ENCODE assay signal across 8 cellular contexts in the genomic region with DNA sequence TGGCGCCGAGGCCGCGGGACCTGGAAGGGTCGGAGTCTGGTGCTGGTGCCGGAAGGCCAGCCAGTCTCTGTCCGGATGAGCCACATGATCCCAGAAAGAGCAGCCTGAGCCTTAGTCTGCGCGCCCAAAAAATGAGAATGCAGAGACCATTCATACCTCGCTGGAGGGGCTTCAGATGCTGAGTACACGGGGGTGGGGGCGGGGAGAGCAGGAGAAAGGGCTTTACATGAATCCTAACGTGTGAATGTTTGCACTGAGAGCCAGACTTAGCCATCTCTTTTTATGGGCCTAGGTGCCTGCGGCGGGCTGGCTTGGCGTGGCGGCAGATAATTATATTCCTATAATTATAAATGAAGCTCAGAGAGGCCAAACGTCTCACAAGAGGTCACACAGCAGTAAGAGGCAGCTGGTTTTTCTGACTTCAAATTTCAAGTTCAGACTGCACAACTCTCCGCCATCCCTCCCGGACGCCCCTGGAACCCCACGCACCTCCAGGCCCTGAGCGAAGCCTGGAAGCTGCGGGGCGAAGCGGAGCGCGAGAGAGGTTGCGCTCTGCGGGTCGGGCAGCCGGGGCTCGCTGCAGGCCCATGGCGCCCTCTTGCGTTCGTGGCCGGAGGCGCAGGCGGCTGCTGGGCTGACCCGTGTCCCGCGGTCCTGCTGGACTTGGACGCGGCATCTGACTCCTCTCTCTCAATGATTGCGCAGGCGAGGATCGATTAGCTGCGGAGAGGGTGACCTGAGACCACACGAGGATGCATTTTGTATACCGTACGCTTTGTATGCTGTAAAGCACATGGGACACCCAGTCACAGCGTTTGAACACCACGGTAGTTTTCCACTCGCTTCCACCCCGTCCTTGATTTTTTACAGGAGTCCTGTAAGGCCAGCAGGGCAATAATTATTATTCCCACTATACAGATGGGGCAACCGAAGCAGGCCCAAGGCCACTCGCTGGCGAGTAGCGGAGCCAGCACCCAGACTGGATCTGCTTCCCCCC.
DNase-seq lines count a peak whose midpoint lies in the region; ATAC-seq, FAIRE-seq and TF ChIP-seq lines count a peak whose summit lies in the region.

No MANE protein-coding gene starts in this region.

- H3K4me1 Mint-ChIP-seq in IgD-negative memory B cell (peaks cover 0 to 6% (median 4%) of the 10 kb centered on the region in 3 donors), progenitor cell of endocrine pancreas (ENCODE audit: low read depth) (peaks cover 6% of the 10 kb centered on the region)

- H3K9me3 Mint-ChIP-seq in IgD-negative memory B cell (no peaks in the 10 kb centered on the region), progenitor cell of endocrine pancreas (ENCODE audit: low read depth) (no peaks in the 10 kb centered on the region)

- no peak for FAIRE-seq in A549 (lab: Jason Lieb, UNC)

- WGBS in A549 (ENCODE audit: missing lambda C conversion rate): 9% methylated on average over 21 of the region's 59 CpGs

- peak; percentile 77 to 93 for TF ChIP-seq RAD21 in A549 (conservative IDR thresholded peaks at IDR 0.05 in 1 of 2, IDR thresholded peaks at IDR 0.05 in 1 of 2)

- H3K9me3 ChIP-seq in A549 (no peaks in the 10 kb centered on the region), vagina (no peaks in the 10 kb centered on the region)

- H3K27ac ChIP-seq in A549 (peak overlapping the region; percentile 69 to 87), vagina (no peak overlapping the region)

- H3K27me3 Mint-ChIP-seq in IgD-negative memory B cell: peaks cover 48% of the 10 kb centered on the region
- peaks cover 88% of the 10 kb centered on the region for H3K27me3 Mint-ChIP-seq in progenitor cell of endocrine pancreas

- H3K36me3 Mint-ChIP-seq in IgD-negative memory B cell: no peaks in the 10 kb centered on the region
- H3K36me3 Mint-ChIP-seq in progenitor cell of endocrine pancreas (ENCODE audit: insufficient read depth): no peaks in the 10 kb centered on the region

- POLR2A ChIA-PET in A549 (lab: Yijun Ruan, JAX): interaction anchor here (1.3 to 1.8 kb wide), 2 partner anchors 273 kb away, joined by 7 to 13 read pairs; partner anchors contain the start of gene FOXD2

- peak overlapping the region; percentile 93 for H3K4me2 ChIP-seq in A549

- intact Hi-C loops in left ventricle myocardium superior (cut with micrococcal nuclease) (no loop called here), vagina (cut with DNase I) (loop anchor here (1.0 kb wide), 1 partner anchor 273 kb away; no protein-coding TSS in a partner anchor)

- peaks cover 11% of the 10 kb centered on the region for H3K27me3 ChIP-seq in vagina

- H3K4me3 Mint-ChIP-seq in IgD-negative memory B cell: peak overlapping the region in 3 of 4 donors; percentile 4 to 68 (median 57)
- H3K4me3 Mint-ChIP-seq in progenitor cell of endocrine pancreas (ENCODE audit: low read depth): no peak overlapping the region

- ATAC-seq in A549 (peak; percentile 81 to 90), GM18498 (IDR thresholded peaks at IDR 0.05; ENCODE audit: unreplicated experiment) (peak; percentile 62), left ventricle myocardium superior (peak; percentile 95)

- H3K4me3 ChIP-seq in A549 (peak overlapping the region; percentile 51), vagina (peak overlapping the region; percentile 32 to 49)

- H3K36me3 ChIP-seq in vagina: no peaks in the 10 kb centered on the region

- TF ChIP-seq POLR2A in A549 (IDR thresholded peaks at IDR 0.05; ENCODE audit: low read length) (no peak), vagina (IDR thresholded peaks at IDR 0.05) (no peak)

- DNase-seq in A549 (ENCODE audit: low read depth in 1 of 2, low spot score in 1 of 2) (peak; percentile 49 to 84), T-helper 1 cell (peak; percentile 27 to 52 (median 46)), amniotic stem cell (lab: John Stamatoyannopoulos, UW) (peak; percentile 5), left ventricle myocardium superior (peak; percentile 90), progenitor cell of endocrine pancreas (ENCODE audit: low spot score, unreplicated experiment) (peak; percentile 90), vagina (ENCODE audit: extremely low spot score in 2 of 2) (no peak)

- no peak for TF ChIP-seq EP300 in A549 (IDR thresholded peaks at IDR 0.05)

- TF ChIP-seq CTCF in A549 (IDR thresholded peaks at IDR 0.05) (peak; percentile 86), progenitor cell of endocrine pancreas (IDR thresholded peaks at IDR 0.05; ENCODE audit: unreplicated experiment) (peak; percentile 100), vagina (IDR thresholded peaks at IDR 0.05) (peak; percentile 80 to 99 (median 93))

- H3K4me1 ChIP-seq in A549 (peaks cover 12% of the 10 kb centered on the region; the same call in 2 of the 3 replicates), vagina (peaks cover 28% of the 10 kb centered on the region)

- H3K27ac Mint-ChIP-seq in IgD-negative memory B cell (peak overlapping the region in 1 of 3 donors; percentile 23), progenitor cell of endocrine pancreas (no peak overlapping the region)

- CTCF ChIA-PET in A549 (lab: Yijun Ruan, JAX): interaction anchor here (0.5 to 13.2 kb wide), 59 partner anchors 9 to 531 kb away, joined by 3 to 296 read pairs (median 4); partner anchors contain the start of gene FOXD2

TF ChIP-seq in A549, 52 proteins besides CTCF, POLR2A, EP300 and RAD21 (continues in another document):
- TF ChIP-seq NR3C1 (IDR thresholded peaks at IDR 0.05) (no peak), JUN (IDR thresholded peaks at IDR 0.05) (peak in 1 of 2 experiments; percentile 38; a peak in 2 of 5 replicates), NFE2L2 (conservative IDR thresholded peaks at IDR 0.05; ENCODE audit: low read length) (no peak), MAFK (IDR thresholded peaks at IDR 0.05; ENCODE audit: partially characterized antibody) (no peak), MYC (IDR thresholded peaks at IDR 0.05; ENCODE audit: borderline replicate concordance, low read length) (no peak), HES2 (IDR thresholded peaks at IDR 0.05) (no peak), KDM5A (IDR thresholded peaks at IDR 0.05) (no peak), CBX8 (IDR thresholded peaks at IDR 0.05) (no peak), ESRRA (IDR thresholded peaks at IDR 0.05; ENCODE audit: borderline replicate concordance, low read length) (no peak), PHF8 (IDR thresholded peaks at IDR 0.05; ENCODE audit: borderline replicate concordance, low read depth) (no peak), BHLHE40 (IDR thresholded peaks at IDR 0.05; ENCODE audit: low read depth, low read length) (no peak), TP53 (CRISPR knock-in tag; IDR thresholded peaks at IDR 0.05) (no peak), HDAC2 (IDR thresholded peaks at IDR 0.05) (no peak), USF2 (IDR thresholded peaks at IDR 0.05) (no peak), KDM1A (IDR thresholded peaks at IDR 0.05; ENCODE audit: low read depth) (peak; percentile 83; the same call in 1 of the 2 replicates), CHD2 (IDR thresholded peaks at IDR 0.05; ENCODE audit: low read length, partially characterized antibody) (no peak), ZC3H11A (IDR thresholded peaks at IDR 0.05) (no peak), FOXS1 (CRISPR knock-in tag; IDR thresholded peaks at IDR 0.05) (no peak), SREBF2 (IDR thresholded peaks at IDR 0.05) (no peak)
- TF ChIP-seq, protein P1, sequence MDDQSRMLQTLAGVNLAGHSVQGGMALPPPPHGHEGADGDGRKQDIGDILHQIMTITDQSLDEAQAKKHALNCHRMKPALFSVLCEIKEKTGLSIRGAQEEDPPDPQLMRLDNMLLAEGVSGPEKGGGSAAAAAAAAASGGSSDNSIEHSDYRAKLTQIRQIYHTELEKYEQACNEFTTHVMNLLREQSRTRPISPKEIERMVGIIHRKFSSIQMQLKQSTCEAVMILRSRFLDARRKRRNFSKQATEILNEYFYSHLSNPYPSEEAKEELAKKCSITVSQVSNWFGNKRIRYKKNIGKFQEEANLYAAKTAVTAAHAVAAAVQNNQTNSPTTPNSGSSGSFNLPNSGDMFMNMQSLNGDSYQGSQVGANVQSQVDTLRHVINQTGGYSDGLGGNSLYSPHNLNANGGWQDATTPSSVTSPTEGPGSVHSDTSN (IDR thresholded peaks at IDR 0.05): no peak
- TF ChIP-seq, protein P2, sequence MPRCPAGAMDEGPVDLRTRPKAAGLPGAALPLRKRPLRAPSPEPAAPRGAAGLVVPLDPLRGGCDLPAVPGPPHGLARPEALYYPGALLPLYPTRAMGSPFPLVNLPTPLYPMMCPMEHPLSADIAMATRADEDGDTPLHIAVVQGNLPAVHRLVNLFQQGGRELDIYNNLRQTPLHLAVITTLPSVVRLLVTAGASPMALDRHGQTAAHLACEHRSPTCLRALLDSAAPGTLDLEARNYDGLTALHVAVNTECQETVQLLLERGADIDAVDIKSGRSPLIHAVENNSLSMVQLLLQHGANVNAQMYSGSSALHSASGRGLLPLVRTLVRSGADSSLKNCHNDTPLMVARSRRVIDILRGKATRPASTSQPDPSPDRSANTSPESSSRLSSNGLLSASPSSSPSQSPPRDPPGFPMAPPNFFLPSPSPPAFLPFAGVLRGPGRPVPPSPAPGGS (IDR thresholded peaks at IDR 0.05): no peak
- TF ChIP-seq, protein P3, sequence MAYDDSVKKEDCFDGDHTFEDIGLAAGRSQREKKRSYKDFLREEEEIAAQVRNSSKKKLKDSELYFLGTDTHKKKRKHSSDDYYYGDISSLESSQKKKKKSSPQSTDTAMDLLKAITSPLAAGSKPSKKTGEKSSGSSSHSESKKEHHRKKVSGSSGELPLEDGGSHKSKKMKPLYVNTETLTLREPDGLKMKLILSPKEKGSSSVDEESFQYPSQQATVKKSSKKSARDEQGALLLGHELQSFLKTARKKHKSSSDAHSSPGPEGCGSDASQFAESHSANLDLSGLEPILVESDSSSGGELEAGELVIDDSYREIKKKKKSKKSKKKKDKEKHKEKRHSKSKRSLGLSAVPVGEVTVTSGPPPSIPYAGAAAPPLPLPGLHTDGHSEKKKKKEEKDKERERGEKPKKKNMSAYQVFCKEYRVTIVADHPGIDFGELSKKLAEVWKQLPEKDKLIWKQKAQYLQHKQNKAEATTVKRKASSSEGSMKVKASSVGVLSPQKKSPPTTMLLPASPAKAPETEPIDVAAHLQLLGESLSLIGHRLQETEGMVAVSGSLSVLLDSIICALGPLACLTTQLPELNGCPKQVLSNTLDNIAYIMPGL (CRISPR knock-in tag; IDR thresholded peaks at IDR 0.05; ENCODE audit: borderline replicate concordance): no peak

Comparison
In these comparisons a context has a peak if more than half of its experiments do, and no peak if none do; other contexts are left out.
1. DNase-seq: peak in A549 (2 of 2), T-helper 1 cell (5 of 5), amniotic stem cell (single experiment), left ventricle myocardium superior (single experiment) and progenitor cell of endocrine pancreas (single experiment); none in vagina (0 of 2).
2. Peak in every context shown above with its lines, with median percentiles within 50 percentile points of each other: ATAC-seq and CTCF ChIP-seq.